In the genomic region with DNA sequence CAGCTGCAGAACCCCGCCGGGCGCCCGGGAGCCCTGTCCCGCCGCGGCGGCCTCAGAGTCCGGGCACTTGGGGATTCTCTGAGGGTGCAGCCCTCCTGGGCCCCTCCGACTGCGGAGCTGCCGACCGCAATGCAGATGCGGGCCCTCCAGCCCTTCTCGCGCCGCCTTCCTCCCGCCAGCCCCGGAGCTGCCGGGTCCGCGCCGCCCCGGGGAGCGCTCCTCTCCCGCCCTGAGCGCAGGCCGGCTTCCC, we compare ENCODE assay signal across 14 cellular contexts. TPM values are rescaled to one million over a fixed set of nuclear protein-coding genes. Genes with fewer than 3 reads are reported as not detected.
A peak's percentile ranks its signal among the peaks of the same experiment; 100 is the strongest.
DNase-seq lines count a peak whose midpoint lies in the region; ATAC-seq and TF ChIP-seq lines count a peak whose summit lies in the region.
"Had no signal": no experiment of that assay in that cellular context is flagged by ENCODE, and none has a peak within 500 bp of the region (broad histone marks: within the 10 kb centered on the region; RNA-seq: fewer than 3 reads in every experiment).

No MANE protein-coding gene starts in this region.

- H3K27ac ChIP-seq in left ventricle myocardium inferior (replicated peaks), result no peak overlapping the region
- H3K27ac ChIP-seq in dorsolateral prefrontal cortex, result no peak overlapping the region
- no peak overlapping the region for H3K27ac ChIP-seq in neural cell (ENCODE audit: low read length)
- no peak overlapping the region for H3K27ac ChIP-seq in aorta (ENCODE audit: low read depth in 1 of 2, low read length in 2 of 2)
- H3K27ac ChIP-seq in vagina, result no peak overlapping the region
- H3K27ac ChIP-seq: upper lobe of right lung had no signal

- H3K36me3 ChIP-seq in left ventricle myocardium inferior (no peaks in the 10 kb centered on the region), neural cell (ENCODE audit: insufficient read depth, low read length) (no peaks in the 10 kb centered on the region), aorta (ENCODE audit: control insufficient read depth in 1 of 2, insufficient read depth in 2 of 2, low read length in 1 of 2) (no peaks in the 10 kb centered on the region), vagina (no peaks in the 10 kb centered on the region)
- H3K36me3 ChIP-seq: upper lobe of right lung had no signal

- no peaks in the 10 kb centered on the region for H3K9me3 ChIP-seq in left ventricle myocardium inferior (replicated peaks)
- H3K9me3 ChIP-seq in neural cell (ENCODE audit: low read length), result no peaks in the 10 kb centered on the region
- H3K9me3 ChIP-seq in aorta (ENCODE audit: control insufficient read depth, low read length), result no peaks in the 10 kb centered on the region
- H3K9me3 ChIP-seq in vagina, result no peaks in the 10 kb centered on the region
- H3K9me3 ChIP-seq: upper lobe of right lung had no signal

- ATAC-seq in Right ventricle myocardium superior (ENCODE audit: poor library complexity), result no peak
- no peak for ATAC-seq in aorta (ENCODE audit: low FRiP score)
- ATAC-seq: upper lobe of right lung had no signal

- no peak for TF ChIP-seq RAD21 in neural cell (conservative IDR thresholded peaks at IDR 0.05)

- peaks cover 97% of the 10 kb centered on the region for H3K27me3 ChIP-seq in left ventricle myocardium inferior (ENCODE audit: low read depth)
- peaks cover 4 to 79% (median 41%) of the 10 kb centered on the region in 45 donors for H3K27me3 ChIP-seq in dorsolateral prefrontal cortex
- H3K27me3 ChIP-seq in neural cell (ENCODE audit: insufficient read depth, low read depth, low read length), result peaks cover 42% of the 10 kb centered on the region
- H3K27me3 ChIP-seq in aorta (ENCODE audit: control insufficient read depth in 1 of 2, insufficient read depth in 2 of 2, low read length in 1 of 2), result no peaks in the 10 kb centered on the region
- no peaks in the 10 kb centered on the region for H3K27me3 ChIP-seq in vagina

- TF ChIP-seq CTCF in left ventricle myocardium inferior (IDR thresholded peaks at IDR 0.05; ENCODE audit: borderline replicate concordance), result no peak
- no peak for TF ChIP-seq CTCF in dorsolateral prefrontal cortex (IDR thresholded peaks at IDR 0.05 in 54 of 56, conservative IDR thresholded peaks at IDR 0.05 in 2 of 56; ENCODE audit: low read depth in 1 of 56, partially characterized antibody in 56 of 56)
- TF ChIP-seq CTCF in neural cell (IDR thresholded peaks at IDR 0.05; ENCODE audit: poor library complexity, severe bottlenecking), result no peak
- no peak for TF ChIP-seq CTCF in vagina (IDR thresholded peaks at IDR 0.05)

- TF ChIP-seq EP300 in neural cell (conservative IDR thresholded peaks at IDR 0.05; ENCODE audit: poor library complexity, severe bottlenecking), result no peak

- no peaks in the 10 kb centered on the region for H3K79me2 ChIP-seq in neural cell (replicated peaks; ENCODE audit: insufficient read depth, low read length)

- no peaks in the 10 kb centered on the region for H4K20me1 ChIP-seq in neural cell (ENCODE audit: insufficient read depth)

- no peaks in the 10 kb centered on the region for H3K9me2 ChIP-seq in neural cell (ENCODE audit: insufficient read depth, low read length)

- H3F3A ChIP-seq in neural cell (ENCODE audit: insufficient read depth, low read length, poor library complexity, severe bottlenecking), result no peaks in the 10 kb centered on the region

- 0 to 1% methylated on average over 25 to 28 of the region's 28 CpGs for WGBS in aorta, 2 donors

- peak overlapping the region; percentile 44 for H3K9ac ChIP-seq in neural cell (ENCODE audit: low read length)

- peaks cover 11% of the 10 kb centered on the region for H3K4me1 ChIP-seq in left ventricle myocardium inferior
- no peaks in the 10 kb centered on the region for H3K4me1 ChIP-seq in aorta (ENCODE audit: control insufficient read depth in 1 of 2, insufficient read depth in 2 of 2, low read length in 2 of 2)
- peaks cover 6% of the 10 kb centered on the region for H3K4me1 ChIP-seq in vagina
- H3K4me1 ChIP-seq: upper lobe of right lung had no signal

- H2AFZ ChIP-seq in neural cell (ENCODE audit: low read depth, low read length), result no peak overlapping the region

- intact Hi-C loops in left ventricle myocardium inferior (cut with micrococcal nuclease), result no loop called here
- intact Hi-C loops in Right ventricle myocardium superior (cut with DNase I), result no loop called here
- intact Hi-C loops in dorsolateral prefrontal cortex (cut with DNase I), result no loop called here
- intact Hi-C loops in aorta (cut with DNase I), result loop anchor here (5.0 kb wide), 1 partner anchor 56 kb away; no protein-coding TSS in a partner anchor
- intact Hi-C loops in vagina (cut with DNase I), result no loop called here

- no peak for TF ChIP-seq POLR2A in vagina (IDR thresholded peaks at IDR 0.05)

- H3K4me3 ChIP-seq in left ventricle myocardium inferior (peak overlapping the region; percentile 53), dorsolateral prefrontal cortex (peak overlapping the region in 58 of 59 donors; percentile 15 to 66 (median 50)), neural cell (ENCODE audit: low read length) (peak overlapping the region; percentile 81), aorta (ENCODE audit: low read length in 2 of 2) (peak overlapping the region; percentile 32 to 42), vagina (peak overlapping the region in 1 of 2 donors; percentile 15)
- H3K4me3 ChIP-seq: upper lobe of right lung had no signal

- H3K4me2 ChIP-seq in neural cell (ENCODE audit: low read length), result no peak overlapping the region

- no peak for DNase-seq in left ventricle myocardium inferior
- DNase-seq in Right ventricle myocardium superior, result no peak
- no peak for DNase-seq in dorsolateral prefrontal cortex
- no peak for DNase-seq in aorta
- DNase-seq in vagina (ENCODE audit: extremely low spot score in 2 of 2), result no peak
- DNase-seq in activated CD4-positive, alpha-beta T cell treated with anti-CD3 and anti-CD28 coated beads for 1 hour, result no peak
- no peak for DNase-seq in activated naive CD4-positive, alpha-beta T cell (lab: John Stamatoyannopoulos, UW)
- DNase-seq: activated CD4-positive, alpha-beta T cell treated with anti-CD3 and anti-CD28 coated beads, Interleukin-2, amount 50 U/mL, for 4 hours; effector CD4-positive, alpha-beta T cell; NCI-H2171 treated with DMSO at 0.1 percent for 48 hours; upper lobe of right lung had no signal

TF ChIP-seq in neural cell, 6 proteins besides CTCF, POLR2A, EP300 and RAD21:
- TF ChIP-seq MXI1 (conservative IDR thresholded peaks at IDR 0.05; ENCODE audit: poor library complexity, severe bottlenecking), result no peak
- no peak for TF ChIP-seq REST (IDR thresholded peaks at IDR 0.05; ENCODE audit: borderline replicate concordance)
- TF ChIP-seq TAF1 (IDR thresholded peaks at IDR 0.05; ENCODE audit: low read depth), result no peak
- no peak for TF ChIP-seq EZH2 (IDR thresholded peaks at IDR 0.05; ENCODE audit: borderline replicate concordance, insufficient read depth, low read length, poor library complexity, severe bottlenecking)
- TF ChIP-seq POLR2AphosphoS5 (IDR thresholded peaks at IDR 0.05), result no peak
- no peak for TF ChIP-seq SMC3 (conservative IDR thresholded peaks at IDR 0.05; ENCODE audit: poor library complexity)

RNA-seq across cellular contexts. Expression of gene ACAN, which starts 0.3 kb away (rescaled TPM):
- total RNA-seq in left ventricle myocardium inferior, result not detected
- total RNA-seq in Right ventricle myocardium superior, result 0.13 TPM
- 1 to 10 TPM in 119 of 120 experiments, under 1 TPM in 1; 0.95 to 8.1 (median 2.8) TPM for total RNA-seq in dorsolateral prefrontal cortex
- not detected in 2 replicates for polyA plus RNA-seq in neural cell
- polyA minus RNA-seq in neural cell, result not detected in 2 replicates
- 100 to 1,000 TPM in 1 of 2 donors, 10 to 100 TPM in 1; 31.7 to 312 TPM for total RNA-seq in aorta
- polyA plus RNA-seq in aorta, result 10 to 100 TPM; 12.9 to 37.6 TPM
- 2.0 TPM for total RNA-seq in vagina
- total RNA-seq: lung microvascular endothelial cell; T-helper 1 cell treated with Interleukin-12 subunit alpha and Interleukin-12 subunit beta and Interleukin-4 antibody, amounts not matched to agents 30 ng/mL and 1 ng/mL, for 36 hours had no signal

Comparison
In these comparisons a context has a peak if more than half of its experiments do, and no peak if none do; other contexts are left out.
1. intact Hi-C loops: an anchor here in aorta (5.0 kb wide); none called in left ventricle myocardium inferior, Right ventricle myocardium superior, dorsolateral prefrontal cortex and vagina.